In genomic region chr4:178976861-178977260, GRCh38 we compare ENCODE assay signal across 23 cellular contexts.
"Had no signal": no experiment of that assay in that cellular context is flagged by ENCODE, and none has a peak within 500 bp of the region (broad histone marks: within the 10 kb centered on the region; RNA-seq: fewer than 3 reads in every experiment).

No MANE protein-coding gene starts in this region.

- ATAC-seq: gastrocnemius medialis, left colon, right cardiac atrium had no signal

- DNase-seq: activated CD4-positive, alpha-beta T cell treated with anti-CD3 and anti-CD28 coated beads for 4 hours; activated CD4-positive, alpha-beta T cell treated with anti-CD3 and anti-CD28 coated beads, Interleukin-2, amount 50 U/mL, for 4 hours; activated CD8-positive, alpha-beta memory T cell treated with anti-CD3 and anti-CD28 coated beads for 24 hours; activated effector memory CD4-positive, alpha-beta T cell treated with anti-CD3 and anti-CD28 coated beads, Interleukin-2, amount 50 U/mL, for 16 hours; activated naive CD4-positive, alpha-beta T cell treated with anti-CD3 and anti-CD28 coated beads, Interleukin-2, amount 10 ng/mL, durations not matched to agents 7 days and 5 days; activated naive CD8-positive, alpha-beta T cell treated with anti-CD3 and anti-CD28 coated beads, Interleukin-2, amount 10 ng/mL, durations not matched to agents 7 days and 5 days; amniotic stem cell; brain microvascular endothelial cell; dorsolateral prefrontal cortex; effector memory CD4-positive, alpha-beta T cell; gastrocnemius medialis; glutamatergic neuron; kidney; left colon; mammary epithelial cell; posterior cingulate gyrus; right cardiac atrium; spleen; stimulated activated naive CD4-positive, alpha-beta T cell had no signal

- H3K4me2 ChIP-seq: hepatocyte had no signal

- H3K27me3 ChIP-seq: brain microvascular endothelial cell, dorsolateral prefrontal cortex, gastrocnemius medialis, hepatocyte, spleen, tibial nerve had no signal

- H3K4me3 ChIP-seq: coronary artery, dorsolateral prefrontal cortex, gastrocnemius medialis, hepatocyte, spleen, tibial nerve had no signal

- H2AFZ ChIP-seq: hepatocyte had no signal

- H3K79me2 ChIP-seq: hepatocyte had no signal

- H3K4me1 ChIP-seq: gastrocnemius medialis, spleen, tibial nerve had no signal

- H3K36me3 ChIP-seq: brain microvascular endothelial cell, gastrocnemius medialis, spleen, tibial nerve had no signal

- H3K27ac ChIP-seq: brain microvascular endothelial cell, coronary artery, dorsolateral prefrontal cortex, gastrocnemius medialis, hepatocyte, spleen, tibial nerve, VCaP had no signal

- H3K9me3 ChIP-seq: gastrocnemius medialis, spleen, tibial nerve had no signal
